In genomic region chr17:50201226-50201854, GRCh38 we compare ENCODE assay signal across 8 cellular contexts. TPM values are rescaled to one million over a fixed set of nuclear protein-coding genes. Genes with fewer than 3 reads are reported as not detected.
DNase-seq lines count a peak whose midpoint lies in the region; ATAC-seq, FAIRE-seq and TF ChIP-seq lines count a peak whose summit lies in the region.

Gene COL1A1, minus strand, starts transcription at chr17:50201631. Its CDS starts 118 bp downstream, at chr17:50201513.

- H3K9me3 Mint-ChIP-seq in CD4-positive, alpha-beta T cell: no peaks in the 10 kb centered on the region

- no peaks in the 10 kb centered on the region for H3K79me2 ChIP-seq in PC-9 (ENCODE audit: low read depth)
- no peaks in the 10 kb centered on the region for H3K79me2 ChIP-seq in endothelial cell of umbilical vein (ENCODE audit: control insufficient read depth, insufficient read depth, low read length)

- BruUV-seq in PC-9 (replicated peaks; lab: Mats Ljungman, UMichigan) (no TSS peak), endothelial cell of umbilical vein (replicated peaks; lab: Mats Ljungman, UMichigan) (no TSS peak)

- no peak for TF ChIP-seq CTCF in CD4-positive, alpha-beta T cell (IDR thresholded peaks at IDR 0.05)
- TF ChIP-seq CTCF in PC-9 (conservative IDR thresholded peaks at IDR 0.05) (no peak), endothelial cell of umbilical vein (IDR thresholded peaks at IDR 0.05; ENCODE audit: extremely low read depth in 1 of 2, insufficient read depth in 1 of 2, low read depth in 1 of 2, low read length in 2 of 2) (no peak)

- H4K20me1 ChIP-seq in PC-9 (ENCODE audit: insufficient read depth): no peaks in the 10 kb centered on the region
- H4K20me1 ChIP-seq in endothelial cell of umbilical vein (replicated peaks; ENCODE audit: control insufficient read depth, extremely low read depth, insufficient read depth, low read length): no peaks in the 10 kb centered on the region

- no peak within 1 kb of the TSS for H3K9ac ChIP-seq in endothelial cell of umbilical vein (replicated peaks; ENCODE audit: extremely low read depth, insufficient read depth, low read length)
- peak within 1 kb of the TSS; percentile 86 for H3K9ac ChIP-seq in muscle layer of colon (ENCODE audit: low read length)

- H3K36me3 ChIP-seq in PC-9 (ENCODE audit: low read depth): no peaks in the 10 kb centered on the region
- no peaks in the 10 kb centered on the region for H3K36me3 ChIP-seq in endothelial cell of umbilical vein (ENCODE audit: control insufficient read depth in 2 of 2, extremely low read depth in 1 of 2, insufficient read depth in 2 of 2, low read length in 2 of 2)
- H3K36me3 ChIP-seq in muscle layer of colon (ENCODE audit: insufficient read depth, low read length): peaks cover 33% of the 10 kb centered on the region

- H3K4me1 Mint-ChIP-seq in CD4-positive, alpha-beta T cell (ENCODE audit: low read depth): peaks cover 27% of the 10 kb centered on the region

- no peak within 1 kb of the TSS for H3K27ac Mint-ChIP-seq in CD4-positive, alpha-beta T cell

- no peak within 1 kb of the TSS for H3K27ac ChIP-seq in CD4-positive, alpha-beta T cell (ENCODE audit: low read depth, low read length)
- H3K27ac ChIP-seq in PC-9 (no peak within 1 kb of the TSS), endothelial cell of umbilical vein (ENCODE audit: insufficient read depth, low read depth, low read length) (no peak within 1 kb of the TSS), muscle layer of colon (ENCODE audit: low read depth, low read length) (peak within 1 kb of the TSS; percentile 94)

- ATAC-seq in CD4-positive, alpha-beta T cell (ENCODE audit: poor library complexity): no peak
- no peak for ATAC-seq in HG03521 (IDR thresholded peaks at IDR 0.05; ENCODE audit: unreplicated experiment)

- no peaks in the 10 kb centered on the region for H3K9me3 ChIP-seq in CD4-positive, alpha-beta T cell (ENCODE audit: control insufficient read depth, low read length)
- no peaks in the 10 kb centered on the region for H3K9me3 ChIP-seq in PC-9 (ENCODE audit: insufficient read depth, low read depth)
- no peaks in the 10 kb centered on the region for H3K9me3 ChIP-seq in endothelial cell of umbilical vein (replicated peaks; ENCODE audit: control insufficient read depth, insufficient read depth, low read length)
- H3K9me3 ChIP-seq in muscle layer of colon (ENCODE audit: low read length): no peaks in the 10 kb centered on the region

- H3K9me1 ChIP-seq in endothelial cell of umbilical vein (replicated peaks; ENCODE audit: control insufficient read depth, extremely low read depth, insufficient read depth, low read length): no peaks in the 10 kb centered on the region

- peaks cover 75% of the 10 kb centered on the region for H3K27me3 Mint-ChIP-seq in CD4-positive, alpha-beta T cell

- no peaks in the 10 kb centered on the region for H3K36me3 Mint-ChIP-seq in CD4-positive, alpha-beta T cell (ENCODE audit: low read depth)

- CTCF ChIA-PET in CD4-positive, alpha-beta T cell (lab: Charles Lee): interaction anchor here (1.2 to 2.2 kb wide), 5 partner anchors 15 to 196 kb away, joined by 3 to 31 read pairs (median 8); partner anchors contain the start of gene LRRC59
- CTCF ChIA-PET in PC-9 (lab: Charles Lee) (interaction anchor here (0.5 to 1.0 kb wide), 2 partner anchors 73 to 452 kb away, joined by 3 to 4 read pairs; partner anchors contain the start of gene TMEM92), endothelial cell of umbilical vein (lab: Charles Lee) (interaction anchor here (0.9 to 3.9 kb wide), 15 partner anchors 12 to 278 kb away, joined by 3 to 390 read pairs (median 8); partner anchors contain the start of genes RSAD1, TMEM92 and XYLT2)

- TF ChIP-seq POLR2A in endothelial cell of umbilical vein (IDR thresholded peaks at IDR 0.05; ENCODE audit: low read depth, low read length): no peak

- peaks cover 54% of the 10 kb centered on the region for H3K27me3 ChIP-seq in CD4-positive, alpha-beta T cell (ENCODE audit: control insufficient read depth, insufficient read depth, low read length)
- H3K27me3 ChIP-seq in PC-9 (ENCODE audit: insufficient read depth, low read depth) (peaks cover 55% of the 10 kb centered on the region), endothelial cell of umbilical vein (ENCODE audit: control insufficient read depth in 2 of 2, insufficient read depth in 2 of 2, low read length in 2 of 2) (peaks cover 16 to 26% of the 10 kb centered on the region in 2 experiments), muscle layer of colon (ENCODE audit: control insufficient read depth in 1 of 2, insufficient read depth in 2 of 2, low read length in 2 of 2) (no peaks in the 10 kb centered on the region)

- no peak for FAIRE-seq in endothelial cell of umbilical vein (lab: Jason Lieb, UNC)

- peak within 1 kb of the TSS; percentile 80 for H3K4me3 Mint-ChIP-seq in CD4-positive, alpha-beta T cell

- H3K4me3 ChIP-seq in PC-9: peak within 1 kb of the TSS; percentile 62; the same call in 1 of the 2 replicates
- peak within 1 kb of the TSS in 2 of 3 experiments; percentile 13 to 18 for H3K4me3 ChIP-seq in endothelial cell of umbilical vein (replicated peaks in 1 of 3; ENCODE audit: insufficient read depth in 1 of 3, low read depth in 1 of 3, low read length in 3 of 3)
- H3K4me3 ChIP-seq in muscle layer of colon (ENCODE audit: low read depth in 1 of 2, low read length in 2 of 2): peak within 1 kb of the TSS; percentile 53 to 80

- H2AFZ ChIP-seq in PC-9: peak within 1 kb of the TSS; percentile 80
- H2AFZ ChIP-seq in endothelial cell of umbilical vein (ENCODE audit: low read depth, low read length): peak within 1 kb of the TSS; percentile 61

- POLR2A ChIA-PET in CD4-positive, alpha-beta T cell (lab: Charles Lee): interaction anchor here (1.3 kb wide), 1 partner anchor 32 kb away, joined by 3 read pairs; no protein-coding TSS in a partner anchor
- POLR2A ChIA-PET in PC-9 (lab: Charles Lee; ENCODE audit: unreplicated experiment) (no interaction called here), endothelial cell of umbilical vein (lab: Charles Lee) (no interaction called here)

- H3F3A ChIP-seq in PC-9 (ENCODE audit: insufficient read depth, low read depth): peaks cover 15% of the 10 kb centered on the region; the same call in 1 of the 2 replicates

- H3K4me1 ChIP-seq in PC-9 (replicated peaks; ENCODE audit: insufficient read depth) (peaks cover 22% of the 10 kb centered on the region), endothelial cell of umbilical vein (ENCODE audit: control insufficient read depth, extremely low read depth, insufficient read depth, low read length) (no peaks in the 10 kb centered on the region), muscle layer of colon (ENCODE audit: insufficient read depth, low read length) (peaks cover 73% of the 10 kb centered on the region)

- H3K9me2 ChIP-seq in PC-9 (ENCODE audit: insufficient read depth): no peaks in the 10 kb centered on the region

- intact Hi-C loops in CD4-positive, alpha-beta T cell (cut with DNase I, micrococcal nuclease): no loop called here
- intact Hi-C loops in PC-9 (cut with micrococcal nuclease; ENCODE audit: unreplicated experiment) (loop anchor here (2.0 to 10.0 kb wide), 3 partner anchors 143 to 493 kb away; no protein-coding TSS in a partner anchor), endothelial cell of umbilical vein (cut with micrococcal nuclease) (no loop called here)

- H3K4me2 ChIP-seq in PC-9 (peak within 1 kb of the TSS; percentile 92), endothelial cell of umbilical vein (ENCODE audit: insufficient read depth, low read length) (peak within 1 kb of the TSS; percentile 50)

- dilution Hi-C loops in endothelial cell of umbilical vein (cut with MboI; ENCODE audit: extremely low pct_ligation_motif_present, low sequenced_read_pairs): no loop called here

- no peak for DNase-seq in CD4-positive, alpha-beta T cell
- DNase-seq in PC-9 (no peak), endothelial cell of umbilical vein (ENCODE audit: low read depth, low spot score) (no peak), amygdala (lab: John Stamatoyannopoulos, UW) (no peak), nucleus accumbens (lab: John Stamatoyannopoulos, UW) (no peak)
- no peak for DNase-seq in NK-92 treated with Interleukin-12 subunit alpha and Interleukin-12 subunit beta, amount 100 ng/mL, for 24 hours (lab: John Stamatoyannopoulos, UW)

TF ChIP-seq in endothelial cell of umbilical vein, 7 proteins besides CTCF, POLR2A, EP300 and RAD21:
- no peak for TF ChIP-seq POLR2AphosphoS5 (IDR thresholded peaks at IDR 0.05; ENCODE audit: insufficient read depth, low read depth, low read length)
- TF ChIP-seq GATA2 (IDR thresholded peaks at IDR 0.05; ENCODE audit: insufficient read depth, insufficient read length, low read depth, low read length): no peak
- TF ChIP-seq EZH2 (IDR thresholded peaks at IDR 0.05; ENCODE audit: borderline replicate concordance, low read depth, low read length, severe bottlenecking): peak; percentile 88

RNA-seq across cellular contexts. Expression of gene COL1A1, which starts in this region (rescaled TPM):
- 10 to 100 TPM in 1 of 2 experiments, 1 to 10 TPM in 1; 10.0 to 11.4 TPM for total RNA-seq in CD4-positive, alpha-beta T cell
- total RNA-seq in PC-9 (2021) (20.7 and 29.5 TPM in 2 replicates), endothelial cell of umbilical vein (0.07 and 0.23 TPM in 2 replicates)
- polyA plus RNA-seq in endothelial cell of umbilical vein: 0.02 and 0.07 TPM in 2 replicates
- 0.09 and 0.27 TPM in 2 replicates for polyA plus RNA-seq in endothelial cell of umbilical vein (2011; cell fraction: cytosol; rRNA removed)
- 0.34 and 2.0 TPM in 2 replicates for polyA plus RNA-seq in endothelial cell of umbilical vein (2011; cell fraction: nucleus; rRNA removed)
- polyA plus RNA-seq in endothelial cell of umbilical vein (2012): 0.35 and 2.1 TPM in 2 replicates
- 0.19 and 0.38 TPM in 2 replicates for polyA minus RNA-seq in endothelial cell of umbilical vein
- 18.7 TPM for polyA minus RNA-seq in endothelial cell of umbilical vein (2011; cell fraction: cytosol; rRNA and poly(A)+ RNA removed)
- 0.14 and 1.6 TPM in 2 replicates for polyA minus RNA-seq in endothelial cell of umbilical vein (2011; cell fraction: nucleus; rRNA and poly(A)+ RNA removed)

Comparison
In these comparisons a context has a peak if more than half of its experiments do, and no peak if none do; other contexts are left out.
1. H3K4me3 ChIP-seq: peak in every context shown above with its lines; median percentile 66 in muscle layer of colon; 62 in PC-9; 16 in endothelial cell of umbilical vein.